ENCODE assay signal across 17 cellular contexts in genomic region chr16:48113471-48113870, GRCh38. TPM values are rescaled to one million over a fixed set of nuclear protein-coding genes. Genes with fewer than 3 reads are reported as not detected.
A peak's percentile ranks its signal among the peaks of the same experiment; 100 is the strongest.
DNase-seq lines count a peak whose midpoint lies in the region; ATAC-seq and TF ChIP-seq lines count a peak whose summit lies in the region.
"Had no signal": no experiment of that assay in that cellular context is flagged by ENCODE, and none has a peak within 500 bp of the region (broad histone marks: within the 10 kb centered on the region; RNA-seq: fewer than 3 reads in every experiment).

No MANE protein-coding gene starts in this region.

- no peaks in the 10 kb centered on the region for H3K4me1 ChIP-seq in DND-41 (ENCODE audit: insufficient read depth, low read length)
- H3K4me1 ChIP-seq: ascending aorta had no signal

- H3K27ac ChIP-seq in DND-41 (ENCODE audit: low read length) = no peak overlapping the region
- H3K27ac ChIP-seq: ascending aorta had no signal

- no peak for ATAC-seq in DND-41 (ENCODE audit: insufficient read depth, low read depth)
- ATAC-seq in left lobe of liver = peak; percentile 46
- no peak for ATAC-seq in esophagus mucosa
- ATAC-seq: natural killer cell treated with Interleukin-12 subunit alpha and Interleukin-12 subunit beta and Interleukin-15 and Interleukin-18, amount 100 ng/mL, for 72 hours; sciatic nerve had no signal

- H3K9me3 ChIP-seq in DND-41 (ENCODE audit: insufficient read depth, low read length, severe bottlenecking) = no peaks in the 10 kb centered on the region
- H3K9me3 ChIP-seq: ascending aorta had no signal

- no peak overlapping the region for H3K9ac ChIP-seq in DND-41 (ENCODE audit: low read depth, low read length)

- no peaks in the 10 kb centered on the region for H3K79me2 ChIP-seq in DND-41 (ENCODE audit: insufficient read depth, low read length)

- DNase-seq in DND-41 (no peak), HFFc6 (no peak), astrocyte of the cerebellum (ENCODE audit: low read depth) (no peak), left lobe of liver (ENCODE audit: low spot score) (no peak), NCI-H2227 treated with DMSO at 0.1 percent for 48 hours (lab: John Stamatoyannopoulos, UW) (no peak), NCI-H226 (no peak), cortex of kidney (lab: John Stamatoyannopoulos, UW) (no peak)
- DNase-seq: CD4-positive, alpha-beta T cell; KBM-7; left cardiac atrium; NCI-H2029 treated with DMSO at 0.1 percent for 48 hours had no signal

- no peak overlapping the region for H2AFZ ChIP-seq in DND-41 (ENCODE audit: low read depth, low read length)

- H3K9me3 Mint-ChIP-seq in HFFc6 = no peaks in the 10 kb centered on the region
- H3K9me3 Mint-ChIP-seq: CD4-positive, alpha-beta T cell; natural killer cell treated with Interleukin-12 subunit alpha and Interleukin-12 subunit beta and Interleukin-15 and Interleukin-18, amount 100 ng/mL, for 72 hours had no signal

- no peak overlapping the region for H3K27ac Mint-ChIP-seq in HFFc6
- H3K27ac Mint-ChIP-seq: CD4-positive, alpha-beta T cell; natural killer cell treated with Interleukin-12 subunit alpha and Interleukin-12 subunit beta and Interleukin-15 and Interleukin-18, amount 100 ng/mL, for 72 hours had no signal

- H3K4me2 ChIP-seq in DND-41 (ENCODE audit: insufficient read depth, low read length) = no peak overlapping the region

- H3K27me3 ChIP-seq in DND-41 (ENCODE audit: insufficient read depth, low read length, poor library complexity) = no peaks in the 10 kb centered on the region
- H3K27me3 ChIP-seq: ascending aorta had no signal

- H3K4me3 ChIP-seq in DND-41 (ENCODE audit: low read depth in 1 of 2, low read length in 2 of 2) (no peak overlapping the region), astrocyte of the cerebellum (ENCODE audit: low read depth, low read length) (no peak overlapping the region)
- H3K4me3 ChIP-seq: ascending aorta had no signal

- TF ChIP-seq CTCF in DND-41 (IDR thresholded peaks at IDR 0.05; ENCODE audit: borderline replicate concordance, extremely low read depth, low read length, poor library complexity, severe bottlenecking) (peak; percentile 23), HFFc6 (IDR thresholded peaks at IDR 0.05) (peak; percentile 55), astrocyte of the cerebellum (IDR thresholded peaks at IDR 0.05; ENCODE audit: low read depth, low read length, missing control alignments) (peak; percentile 22)

- H4K20me1 ChIP-seq in DND-41 (ENCODE audit: insufficient read depth, low read length) = no peaks in the 10 kb centered on the region

- in situ Hi-C loops in astrocyte of the cerebellum (cut with HindIII; ENCODE audit: low sequenced_read_pairs) = no loop called here

- no peak overlapping the region for H3K4me3 Mint-ChIP-seq in HFFc6
- H3K4me3 Mint-ChIP-seq: CD4-positive, alpha-beta T cell; natural killer cell treated with Interleukin-12 subunit alpha and Interleukin-12 subunit beta and Interleukin-15 and Interleukin-18, amount 100 ng/mL, for 72 hours had no signal

- peaks cover 14% of the 10 kb centered on the region for H3K27me3 Mint-ChIP-seq in HFFc6 (ENCODE audit: insufficient read depth)

- H3K36me3 Mint-ChIP-seq in HFFc6 (ENCODE audit: low read depth) = no peaks in the 10 kb centered on the region
- H3K36me3 Mint-ChIP-seq: natural killer cell treated with Interleukin-12 subunit alpha and Interleukin-12 subunit beta and Interleukin-15 and Interleukin-18, amount 100 ng/mL, for 72 hours had no signal

- H3K36me3 ChIP-seq in DND-41 (ENCODE audit: insufficient read depth, low read length) = no peaks in the 10 kb centered on the region
- H3K36me3 ChIP-seq: ascending aorta had no signal

- no peaks in the 10 kb centered on the region; the same call in 1 of the 2 replicates for H3K4me1 Mint-ChIP-seq in HFFc6 (ENCODE audit: low read depth)

RNA-seq across cellular contexts. Expression of gene ABCC12, which starts 42.3 kb away (rescaled TPM):
- not detected for total RNA-seq in HFFc6 (2021; fragmentation: NEBNext Ultra II Directional; extraction: Animal tissue kit (Norgen Biotek cat#: 25700))
- total RNA-seq in left lobe of liver = 0.08 TPM
- not detected for total RNA-seq in esophagus mucosa
- total RNA-seq: ascending aorta; CD4-positive, alpha-beta T cell; glomerular endothelial cell; left cardiac atrium; natural killer cell treated with Interleukin-12 subunit alpha and Interleukin-12 subunit beta and Interleukin-15 and Interleukin-18, amount 100 ng/mL, for 72 hours; sciatic nerve; T-helper 1 cell treated with Interleukin-12 subunit alpha and Interleukin-12 subunit beta and Interleukin-4 antibody, amounts not matched to agents 30 ng/mL and 1 ng/mL, for 36 hours had no signal
